12 cellular contexts compared by ENCODE assay signal in genomic region chr1:153791856-153792253, GRCh38. TPM values are rescaled to one million over a fixed set of nuclear protein-coding genes. Genes with fewer than 3 reads are reported as not detected.
DNase-seq lines count a peak whose midpoint lies in the region; ATAC-seq and TF ChIP-seq lines count a peak whose summit lies in the region.
"Had no signal": no experiment of that assay in that cellular context is flagged by ENCODE, and none has a peak within 500 bp of the region (broad histone marks: within the 10 kb centered on the region; RNA-seq: fewer than 3 reads in every experiment).

No MANE protein-coding gene starts in this region.

- no peak overlapping the region for H3K4me3 ChIP-seq in thyroid gland (replicated peaks in 1 of 3)
- H3K4me3 ChIP-seq: cardiac muscle cell, lung had no signal

- H3K4me3 Mint-ChIP-seq in activated T-helper 1 cell treated with anti-CD3 and anti-CD28 coated beads, Interleukin-12 subunit alpha, Interleukin-12 subunit beta, Interleukin-2, Interleukin-4 antibody, amounts not matched to agents 30 ng/mL and 10 ng/mL and 1 ng/mL, durations not matched to agents 14 hours and 24 hours and 36 hours, result peak overlapping the region; percentile 12
- H3K4me3 Mint-ChIP-seq in memory B cell (peak overlapping the region; percentile 11), progenitor cell of endocrine pancreas (ENCODE audit: low read depth) (no peak overlapping the region)

- TF ChIP-seq CTCF in thyroid gland (IDR thresholded peaks at IDR 0.05) (no peak), progenitor cell of endocrine pancreas (IDR thresholded peaks at IDR 0.05; ENCODE audit: unreplicated experiment) (no peak)

- TF ChIP-seq POLR2A in thyroid gland (IDR thresholded peaks at IDR 0.05), result no peak

- H3K27ac Mint-ChIP-seq in activated T-helper 1 cell treated with anti-CD3 and anti-CD28 coated beads, Interleukin-12 subunit alpha, Interleukin-12 subunit beta, Interleukin-2, Interleukin-4 antibody, amounts not matched to agents 30 ng/mL and 10 ng/mL and 1 ng/mL, durations not matched to agents 14 hours and 24 hours and 36 hours, result peak overlapping the region; percentile 79
- peak overlapping the region; percentile 94 for H3K27ac Mint-ChIP-seq in memory B cell
- H3K27ac Mint-ChIP-seq in progenitor cell of endocrine pancreas, result no peak overlapping the region

- peaks cover 37% of the 10 kb centered on the region for H3K4me1 Mint-ChIP-seq in activated T-helper 1 cell treated with anti-CD3 and anti-CD28 coated beads, Interleukin-12 subunit alpha, Interleukin-12 subunit beta, Interleukin-2, Interleukin-4 antibody, amounts not matched to agents 30 ng/mL and 10 ng/mL and 1 ng/mL, durations not matched to agents 14 hours and 24 hours and 36 hours (ENCODE audit: low read depth)
- H3K4me1 Mint-ChIP-seq in memory B cell (peaks cover 24% of the 10 kb centered on the region), progenitor cell of endocrine pancreas (ENCODE audit: low read depth) (peaks cover 13% of the 10 kb centered on the region)

- ATAC-seq in memory B cell (ENCODE audit: low read depth) (no peak), GM21381 (IDR thresholded peaks at IDR 0.05; ENCODE audit: unreplicated experiment) (no peak)

- peaks cover 3% of the 10 kb centered on the region for H3K36me3 Mint-ChIP-seq in activated T-helper 1 cell treated with anti-CD3 and anti-CD28 coated beads, Interleukin-12 subunit alpha, Interleukin-12 subunit beta, Interleukin-2, Interleukin-4 antibody, amounts not matched to agents 30 ng/mL and 10 ng/mL and 1 ng/mL, durations not matched to agents 14 hours and 24 hours and 36 hours (ENCODE audit: low read depth)
- no peaks in the 10 kb centered on the region for H3K36me3 Mint-ChIP-seq in memory B cell
- H3K36me3 Mint-ChIP-seq in progenitor cell of endocrine pancreas (ENCODE audit: insufficient read depth), result no peaks in the 10 kb centered on the region

- no peaks in the 10 kb centered on the region for H3K9me3 ChIP-seq in thyroid gland

- H3K27me3 ChIP-seq in thyroid gland, result no peaks in the 10 kb centered on the region
- H3K27me3 ChIP-seq: cardiac muscle cell had no signal

- H3K4me1 ChIP-seq in thyroid gland, result peaks cover 4 to 9% of the 10 kb centered on the region in 2 donors

- intact Hi-C loops in activated T-helper 1 cell treated with anti-CD3 and anti-CD28 coated beads, Interleukin-12 subunit alpha, Interleukin-12 subunit beta, Interleukin-2, Interleukin-4 antibody, amounts not matched to agents 30 ng/mL and 10 ng/mL and 1 ng/mL, durations not matched to agents 14 hours and 24 hours and 36 hours (cut with micrococcal nuclease), result loop anchor here (2.0 to 10.0 kb wide), 4 partner anchors 13 to 480 kb away; partner anchors contain the start of genes HAX1 and NUP210L
- intact Hi-C loops in thyroid gland (cut with DNase I), result loop anchor here (10.0 kb wide), 1 partner anchor 153 kb away; the partner anchor contains the start of gene DENND4B

- DNase-seq in AG08395 (ENCODE audit: low spot score) (peak; percentile 24), HCEC 1CT (peak; percentile 68), memory B cell (ENCODE audit: low spot score in 2 of 2) (no peak), NCI-H2029 treated with DMSO at 0.1 percent for 48 hours (lab: John Stamatoyannopoulos, UW) (no peak), thyroid gland (no peak), progenitor cell of endocrine pancreas (ENCODE audit: low spot score, unreplicated experiment) (no peak)
- no peak for DNase-seq in activated T-helper 1 cell treated with anti-CD3 and anti-CD28 coated beads, Interleukin-12 subunit alpha, Interleukin-12 subunit beta, Interleukin-2, Interleukin-4 antibody, amounts not matched to agents 30 ng/mL and 10 ng/mL and 1 ng/mL, durations not matched to agents 14 hours and 24 hours and 36 hours (ENCODE audit: low spot score)
- DNase-seq: DMS53, NCI-H82 had no signal

- 86 to 90% methylated on average over 9 to 13 of the region's 14 CpGs for WGBS in thyroid gland, 2 donors

- H3K27ac ChIP-seq in thyroid gland, result no peak overlapping the region
- H3K27ac ChIP-seq: cardiac muscle cell had no signal

- H3K36me3 ChIP-seq in thyroid gland, result no peaks in the 10 kb centered on the region
- H3K36me3 ChIP-seq: cardiac muscle cell had no signal

- no peaks in the 10 kb centered on the region for H3K9me3 Mint-ChIP-seq in activated T-helper 1 cell treated with anti-CD3 and anti-CD28 coated beads, Interleukin-12 subunit alpha, Interleukin-12 subunit beta, Interleukin-2, Interleukin-4 antibody, amounts not matched to agents 30 ng/mL and 10 ng/mL and 1 ng/mL, durations not matched to agents 14 hours and 24 hours and 36 hours
- H3K9me3 Mint-ChIP-seq in memory B cell (no peaks in the 10 kb centered on the region), progenitor cell of endocrine pancreas (ENCODE audit: low read depth) (no peaks in the 10 kb centered on the region)

- peaks cover 11% of the 10 kb centered on the region for H3K27me3 Mint-ChIP-seq in activated T-helper 1 cell treated with anti-CD3 and anti-CD28 coated beads, Interleukin-12 subunit alpha, Interleukin-12 subunit beta, Interleukin-2, Interleukin-4 antibody, amounts not matched to agents 30 ng/mL and 10 ng/mL and 1 ng/mL, durations not matched to agents 14 hours and 24 hours and 36 hours (ENCODE audit: insufficient read depth)
- no peaks in the 10 kb centered on the region for H3K27me3 Mint-ChIP-seq in memory B cell
- H3K27me3 Mint-ChIP-seq in progenitor cell of endocrine pancreas, result peaks cover 10% of the 10 kb centered on the region

RNA-seq across cellular contexts. Expression of gene SLC27A3, which starts 16.6 kb away (rescaled TPM):
- 10.8 and 11.1 TPM in 2 replicates for total RNA-seq in activated T-helper 1 cell treated with anti-CD3 and anti-CD28 coated beads, Interleukin-12 subunit alpha, Interleukin-12 subunit beta, Interleukin-2, Interleukin-4 antibody, amounts not matched to agents 30 ng/mL and 10 ng/mL and 1 ng/mL, durations not matched to agents 14 hours and 24 hours and 36 hours
- total RNA-seq in thyroid gland, result 10 to 100 TPM; 14.4 to 32.5 (median 23.2) TPM
- 29.5 and 36.6 TPM in 2 replicates for total RNA-seq in progenitor cell of endocrine pancreas

Comparison
In these comparisons a context has a peak if more than half of its experiments do, and no peak if none do; other contexts are left out.
1. DNase-seq: peak in AG08395 (single experiment) and HCEC 1CT (single experiment); none in activated T-helper 1 cell treated with anti-CD3 and anti-CD28 coated beads, Interleukin-12 subunit alpha, Interleukin-12 subunit beta, Interleukin-2, Interleukin-4 antibody, amounts not matched to agents 30 ng/mL and 10 ng/mL and 1 ng/mL, durations not matched to agents 14 hours and 24 hours and 36 hours (single experiment), memory B cell (0 of 2), NCI-H2029 treated with DMSO at 0.1 percent for 48 hours (single experiment), thyroid gland (0 of 2) and progenitor cell of endocrine pancreas (single experiment).